ENCODE assay signal across 9 cellular contexts in genomic region chr12:14955876-14956811, GRCh38. TPM values are rescaled to one million over a fixed set of nuclear protein-coding genes. Genes with fewer than 3 reads are reported as not detected.
DNase-seq lines count a peak whose midpoint lies in the region; ATAC-seq, FAIRE-seq and TF ChIP-seq lines count a peak whose summit lies in the region.
"Had no signal": no experiment of that assay in that cellular context is flagged by ENCODE, and none has a peak within 500 bp of the region (broad histone marks: within the 10 kb centered on the region; RNA-seq: fewer than 3 reads in every experiment).

No MANE protein-coding gene starts in this region.

- DNase-seq in globus pallidus (ENCODE audit: low spot score): peak; percentile 22
- DNase-seq in SHP77 treated with DMSO at 0.1 percent for 48 hours (lab: John Stamatoyannopoulos, UW): no peak
- no peak for DNase-seq in small intestine
- DNase-seq in pancreas: no peak
- no peak for DNase-seq in foreskin fibroblast

- peaks cover 14% of the 10 kb centered on the region; the same call in 1 of the 2 replicates for H4K20me1 ChIP-seq in OCI-LY3 (ENCODE audit: insufficient read depth, low read length)

- H3K9me3 ChIP-seq in OCI-LY3 (ENCODE audit: insufficient read depth, low read length): no peaks in the 10 kb centered on the region
- no peaks in the 10 kb centered on the region for H3K9me3 ChIP-seq in small intestine (ENCODE audit: control insufficient read depth, low read depth)
- no peaks in the 10 kb centered on the region for H3K9me3 ChIP-seq in pancreas

- H3K4me2 ChIP-seq in OCI-LY3 (ENCODE audit: low read length): peak overlapping the region; percentile 96
- H3K4me2 ChIP-seq: KMS-11 had no signal

- H3K27ac ChIP-seq in OCI-LY3 (ENCODE audit: low read length) (peak overlapping the region; percentile 97), small intestine (ENCODE audit: low read depth in 1 of 2, low read length in 1 of 2) (peak overlapping the region in 1 of 2 donors; percentile 18), pancreas (no peak overlapping the region)
- H3K27ac ChIP-seq: KMS-11 had no signal

- peaks cover 90% of the 10 kb centered on the region for H3K4me1 ChIP-seq in OCI-LY3 (ENCODE audit: low read length)
- H3K4me1 ChIP-seq in small intestine (ENCODE audit: control insufficient read depth in 2 of 2, insufficient read depth in 1 of 2, low read depth in 1 of 2, low read length in 1 of 2): peaks cover 0 to 2% of the 10 kb centered on the region in 2 donors
- peaks cover 0 to 13% (median 0%) of the 10 kb centered on the region in 3 donors for H3K4me1 ChIP-seq in pancreas

- TF ChIP-seq CTCF in OCI-LY3 (IDR thresholded peaks at IDR 0.05; ENCODE audit: low read depth, low read length) (no peak), pancreas (IDR thresholded peaks at IDR 0.05) (no peak), foreskin fibroblast (IDR thresholded peaks at IDR 0.05; ENCODE audit: low read depth, low read length) (no peak)

- peak overlapping the region; percentile 93 for H3K9ac ChIP-seq in OCI-LY3 (ENCODE audit: low read length)
- H3K9ac ChIP-seq: KMS-11 had no signal

- peak; percentile 23 for ATAC-seq in GM18520 (IDR thresholded peaks at IDR 0.05; ENCODE audit: unreplicated experiment)
- peak; percentile 29 for ATAC-seq in HG02623 (IDR thresholded peaks at IDR 0.05; ENCODE audit: unreplicated experiment)
- ATAC-seq in pancreas: no peak

- H3K79me2 ChIP-seq in OCI-LY3 (ENCODE audit: low read length): peaks cover 92% of the 10 kb centered on the region

- no peak overlapping the region for H2AFZ ChIP-seq in OCI-LY3 (ENCODE audit: low read depth, low read length)

- intact Hi-C loops in pancreas (cut with DNase I): no loop called here

- peaks cover 27% of the 10 kb centered on the region for H3K36me3 ChIP-seq in OCI-LY3 (replicated peaks; ENCODE audit: low read depth, low read length)
- H3K36me3 ChIP-seq in small intestine (ENCODE audit: control insufficient read depth in 2 of 2, insufficient read depth in 2 of 2, low read length in 2 of 2): no peaks in the 10 kb centered on the region
- H3K36me3 ChIP-seq in pancreas: no peaks in the 10 kb centered on the region

- WGBS in small intestine, 3 donors: 60 to 69% (median 61%) methylated on average over 9 of the region's 9 CpGs
- WGBS in pancreas, 2 donors: 86 to 87% methylated on average over 9 of the region's 9 CpGs

- no peaks in the 10 kb centered on the region for H3K27me3 ChIP-seq in OCI-LY3 (ENCODE audit: low read depth, low read length)
- no peaks in the 10 kb centered on the region for H3K27me3 ChIP-seq in small intestine (ENCODE audit: control insufficient read depth in 2 of 2, insufficient read depth in 2 of 2, low read length in 2 of 2)
- no peaks in the 10 kb centered on the region for H3K27me3 ChIP-seq in pancreas

- H3K4me3 ChIP-seq in OCI-LY3 (ENCODE audit: low read length) (peak overlapping the region; percentile 95), small intestine (ENCODE audit: low read depth in 1 of 2, low read length in 2 of 2) (peak overlapping the region in 1 of 2 donors; percentile 1), pancreas (no peak overlapping the region), foreskin fibroblast (ENCODE audit: low read depth in 1 of 2, low read length in 2 of 2) (no peak overlapping the region)

- FAIRE-seq in small intestine (lab: Jason Lieb, UNC): no peak
- FAIRE-seq in pancreas (lab: Jason Lieb, UNC): no peak

RNA-seq across cellular contexts. Expression of gene ARHGDIB, which starts 5.3 kb away (rescaled TPM):
- 100 to 1,000 TPM in 1 of 3 donors, 10 to 100 TPM in 2; 26.4 to 104 (median 65.9) TPM for polyA plus RNA-seq in small intestine
- 10 to 100 TPM in 4 of 6 donors, 1 to 10 TPM in 2; 5.8 to 54.8 (median 15.8) TPM for total RNA-seq in pancreas
- 10 to 100 TPM; 25.8 to 27.0 TPM for polyA plus RNA-seq in pancreas

RNA-seq across cellular contexts. Expression of gene PDE6H, which starts 16.7 kb away (rescaled TPM):
- polyA plus RNA-seq in small intestine: not detected
- not detected for total RNA-seq in pancreas
- polyA plus RNA-seq in pancreas: not detected

RNA-seq across cellular contexts. Expression of gene ERP27, which starts 17.8 kb away (rescaled TPM):
- polyA plus RNA-seq in small intestine (under 1 TPM in 1 of 3 donors, not detected in 2; 0.12 TPM), pancreas (10 to 100 TPM; 41.8 to 61.3 TPM)
- 100 to 1,000 TPM in 4 of 6 donors, 10 to 100 TPM in 2; 87.2 to 267 (median 128) TPM for total RNA-seq in pancreas

Comparison
In these comparisons a context has a peak if more than half of its experiments do, and no peak if none do; other contexts are left out.
1. ATAC-seq: peak in GM18520 (single experiment) and HG02623 (single experiment); none in pancreas (0 of 4).
2. RNA of gene ERP27, which starts 17.8 kb away (polyA plus RNA-seq): 41.8 to 61.3 TPM in pancreas; 0.12 TPM in small intestine; every median in the first group is over 10 times any median in the second.